10 cellular contexts compared by ENCODE assay signal in genomic region chr2:230936243-230936642, GRCh38. TPM values are rescaled to one million over a fixed set of nuclear protein-coding genes. Genes with fewer than 3 reads are reported as not detected.
"Had no signal": no experiment of that assay in that cellular context is flagged by ENCODE, and none has a peak within 500 bp of the region (broad histone marks: within the 10 kb centered on the region; RNA-seq: fewer than 3 reads in every experiment).

No MANE protein-coding gene starts in this region.

RNA-seq across cellular contexts. Expression of gene GPR55, which starts 11.2 kb away (rescaled TPM):
- total RNA-seq: astrocyte, body of pancreas, cardiac septum had no signal

RNA-seq across cellular contexts. Expression of gene SPATA3, which starts 59.7 kb away (rescaled TPM):
- total RNA-seq: activated B cell treated with CpG ODN at 0.5 μM for 24 hours; activated CD4-positive, alpha-beta T cell treated with anti-CD3 and anti-CD28 coated beads, Interleukin-2, amount 10 ng/mL, durations not matched to agents 24 days and 14 days; activated naive CD4-positive, alpha-beta T cell treated with anti-CD3 and anti-CD28 coated beads for 36 hours; activated naive CD8-positive, alpha-beta T cell treated with anti-CD3 and anti-CD28 coated beads for 36 hours; adrenal gland; aorta; astrocyte; body of pancreas; breast epithelium; cardiac septum had no signal
